ENCODE assay signal across 2 cellular contexts in the genomic region with DNA sequence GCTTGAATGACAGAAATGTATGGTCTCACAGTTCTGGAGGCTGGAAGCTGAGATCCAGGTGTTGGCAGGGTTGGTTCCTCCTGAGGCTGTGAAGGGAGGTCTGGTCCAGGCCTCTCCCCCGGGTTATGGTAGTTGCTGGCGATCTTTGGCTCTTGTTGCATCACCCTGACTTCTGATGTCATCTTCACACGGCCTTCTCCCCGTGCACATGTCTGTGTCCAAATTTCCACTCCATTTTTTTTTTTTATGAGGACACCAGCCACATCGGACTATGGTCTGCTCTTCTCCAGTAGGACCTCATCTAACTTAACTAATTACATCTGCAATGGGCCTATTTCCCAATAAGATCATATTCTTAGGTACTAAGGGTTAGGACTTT.
TF ChIP-seq lines count a peak whose summit lies in the region.

No MANE protein-coding gene starts in this region.

TF ChIP-seq in K562, 482 proteins besides CTCF, POLR2A, EP300 and RAD21 (continued from another document and continues in another):
- TF ChIP-seq POLR2AphosphoS5 (IDR thresholded peaks at IDR 0.05; ENCODE audit: control insufficient read depth, insufficient read depth, low read depth, low read length) (no peak), ZNF695 (CRISPR knock-in tag; IDR thresholded peaks at IDR 0.05) (no peak), SREBF2 (CRISPR knock-in tag; IDR thresholded peaks at IDR 0.05) (no peak), GABPB2 (CRISPR knock-in tag; conservative IDR thresholded peaks at IDR 0.05) (no peak), SP2 (IDR thresholded peaks at IDR 0.05; ENCODE audit: extremely low read depth, low read depth, low read length, poor library complexity, severe bottlenecking) (no peak), ZNF197 (CRISPR knock-in tag; IDR thresholded peaks at IDR 0.05; ENCODE audit: low read depth) (no peak), ZNF3 (CRISPR knock-in tag; IDR thresholded peaks at IDR 0.05) (no peak), L3MBTL2 (IDR thresholded peaks at IDR 0.05) (peak; percentile 95), HLTF (IDR thresholded peaks at IDR 0.05) (no peak), RBM22 (IDR thresholded peaks at IDR 0.05; ENCODE audit: low read depth, low read length, poor library complexity, severe bottlenecking) (no peak), ZNF174 (CRISPR knock-in tag; IDR thresholded peaks at IDR 0.05) (no peak), SMAD4 (CRISPR knock-in tag; conservative IDR thresholded peaks at IDR 0.05) (0 out of 2 replicates have a peak, but pooled peaks have one; percentile 28), PTBP1 (IDR thresholded peaks at IDR 0.05; ENCODE audit: low read depth, low read length) (no peak), DIDO1 (tag; IDR thresholded peaks at IDR 0.05; ENCODE audit: low read depth) (no peak), ATF7 (IDR thresholded peaks at IDR 0.05) (peak; percentile 57; the same call in 1 of the 2 replicates), TRIM24 (IDR thresholded peaks at IDR 0.05) (peak in 1 of 2 experiments; percentile 31; a peak in 2 of 4 replicates), MXI1 (IDR thresholded peaks at IDR 0.05; ENCODE audit: low read depth, low read length) (no peak), CEBPB (tag; IDR thresholded peaks at IDR 0.05) (peak; percentile 53), CXXC5 (CRISPR knock-in tag; IDR thresholded peaks at IDR 0.05) (peak; percentile 26; the same call in 1 of the 2 replicates), MEF2A (IDR thresholded peaks at IDR 0.05; ENCODE audit: control insufficient read depth, low read depth, low read length) (no peak), ZNF696 (CRISPR knock-in tag; conservative IDR thresholded peaks at IDR 0.05) (no peak), ZNF184 (CRISPR knock-in tag; IDR thresholded peaks at IDR 0.05) (no peak), JUND (IDR thresholded peaks at IDR 0.05; ENCODE audit: borderline replicate concordance, low read depth, low read length) (peak; percentile 49), JUND (tag; IDR thresholded peaks at IDR 0.05; ENCODE audit: borderline replicate concordance, low read depth, low read length) (no peak)
- TF ChIP-seq, protein P1, sequence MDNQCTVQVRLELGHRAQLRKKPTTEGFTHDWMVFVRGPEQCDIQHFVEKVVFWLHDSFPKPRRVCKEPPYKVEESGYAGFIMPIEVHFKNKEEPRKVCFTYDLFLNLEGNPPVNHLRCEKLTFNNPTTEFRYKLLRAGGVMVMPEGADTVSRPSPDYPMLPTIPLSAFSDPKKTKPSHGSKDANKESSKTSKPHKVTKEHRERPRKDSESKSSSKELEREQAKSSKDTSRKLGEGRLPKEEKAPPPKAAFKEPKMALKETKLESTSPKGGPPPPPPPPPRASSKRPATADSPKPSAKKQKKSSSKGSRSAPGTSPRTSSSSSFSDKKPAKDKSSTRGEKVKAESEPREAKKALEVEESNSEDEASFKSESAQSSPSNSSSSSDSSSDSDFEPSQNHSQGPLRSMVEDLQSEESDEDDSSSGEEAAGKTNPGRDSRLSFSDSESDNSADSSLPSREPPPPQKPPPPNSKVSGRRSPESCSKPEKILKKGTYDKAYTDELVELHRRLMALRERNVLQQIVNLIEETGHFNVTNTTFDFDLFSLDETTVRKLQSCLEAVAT (IDR thresholded peaks at IDR 0.05): no peak
- TF ChIP-seq, protein P2, sequence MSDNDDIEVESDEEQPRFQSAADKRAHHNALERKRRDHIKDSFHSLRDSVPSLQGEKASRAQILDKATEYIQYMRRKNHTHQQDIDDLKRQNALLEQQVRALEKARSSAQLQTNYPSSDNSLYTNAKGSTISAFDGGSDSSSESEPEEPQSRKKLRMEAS (CRISPR knock-in tag; IDR thresholded peaks at IDR 0.05): no peak
- TF ChIP-seq, protein P3, sequence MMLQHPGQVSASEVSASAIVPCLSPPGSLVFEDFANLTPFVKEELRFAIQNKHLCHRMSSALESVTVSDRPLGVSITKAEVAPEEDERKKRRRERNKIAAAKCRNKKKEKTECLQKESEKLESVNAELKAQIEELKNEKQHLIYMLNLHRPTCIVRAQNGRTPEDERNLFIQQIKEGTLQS (IDR thresholded peaks at IDR 0.05): peak; percentile 89
- TF ChIP-seq, protein P3 (CRISPR knock-in tag; conservative IDR thresholded peaks at IDR 0.05): no peak
- TF ChIP-seq, protein P4, sequence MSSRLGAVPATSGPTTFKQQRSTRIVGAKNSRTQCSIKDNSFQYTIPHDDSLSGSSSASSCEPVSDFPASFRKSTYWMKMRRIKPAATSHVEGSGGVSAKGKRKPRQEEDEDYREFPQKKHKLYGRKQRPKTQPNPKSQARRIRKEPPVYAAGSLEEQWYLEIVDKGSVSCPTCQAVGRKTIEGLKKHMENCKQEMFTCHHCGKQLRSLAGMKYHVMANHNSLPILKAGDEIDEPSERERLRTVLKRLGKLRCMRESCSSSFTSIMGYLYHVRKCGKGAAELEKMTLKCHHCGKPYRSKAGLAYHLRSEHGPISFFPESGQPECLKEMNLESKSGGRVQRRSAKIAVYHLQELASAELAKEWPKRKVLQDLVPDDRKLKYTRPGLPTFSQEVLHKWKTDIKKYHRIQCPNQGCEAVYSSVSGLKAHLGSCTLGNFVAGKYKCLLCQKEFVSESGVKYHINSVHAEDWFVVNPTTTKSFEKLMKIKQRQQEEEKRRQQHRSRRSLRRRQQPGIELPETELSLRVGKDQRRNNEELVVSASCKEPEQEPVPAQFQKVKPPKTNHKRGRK (tag; IDR thresholded peaks at IDR 0.05): no peak
- TF ChIP-seq, protein P5, sequence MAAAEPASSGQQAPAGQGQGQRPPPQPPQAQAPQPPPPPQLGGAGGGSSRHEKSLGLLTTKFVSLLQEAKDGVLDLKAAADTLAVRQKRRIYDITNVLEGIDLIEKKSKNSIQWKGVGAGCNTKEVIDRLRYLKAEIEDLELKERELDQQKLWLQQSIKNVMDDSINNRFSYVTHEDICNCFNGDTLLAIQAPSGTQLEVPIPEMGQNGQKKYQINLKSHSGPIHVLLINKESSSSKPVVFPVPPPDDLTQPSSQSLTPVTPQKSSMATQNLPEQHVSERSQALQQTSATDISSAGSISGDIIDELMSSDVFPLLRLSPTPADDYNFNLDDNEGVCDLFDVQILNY (CRISPR knock-in tag; IDR thresholded peaks at IDR 0.05): no peak
- TF ChIP-seq, protein P6, sequence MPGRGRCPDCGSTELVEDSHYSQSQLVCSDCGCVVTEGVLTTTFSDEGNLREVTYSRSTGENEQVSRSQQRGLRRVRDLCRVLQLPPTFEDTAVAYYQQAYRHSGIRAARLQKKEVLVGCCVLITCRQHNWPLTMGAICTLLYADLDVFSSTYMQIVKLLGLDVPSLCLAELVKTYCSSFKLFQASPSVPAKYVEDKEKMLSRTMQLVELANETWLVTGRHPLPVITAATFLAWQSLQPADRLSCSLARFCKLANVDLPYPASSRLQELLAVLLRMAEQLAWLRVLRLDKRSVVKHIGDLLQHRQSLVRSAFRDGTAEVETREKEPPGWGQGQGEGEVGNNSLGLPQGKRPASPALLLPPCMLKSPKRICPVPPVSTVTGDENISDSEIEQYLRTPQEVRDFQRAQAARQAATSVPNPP (IDR thresholded peaks at IDR 0.05; ENCODE audit: borderline replicate concordance, insufficient read depth, insufficient read length): no peak

TF ChIP-seq in liver, 16 proteins besides CTCF, POLR2A, EP300 and RAD21 (continued from another document):
- TF ChIP-seq, protein P7, sequence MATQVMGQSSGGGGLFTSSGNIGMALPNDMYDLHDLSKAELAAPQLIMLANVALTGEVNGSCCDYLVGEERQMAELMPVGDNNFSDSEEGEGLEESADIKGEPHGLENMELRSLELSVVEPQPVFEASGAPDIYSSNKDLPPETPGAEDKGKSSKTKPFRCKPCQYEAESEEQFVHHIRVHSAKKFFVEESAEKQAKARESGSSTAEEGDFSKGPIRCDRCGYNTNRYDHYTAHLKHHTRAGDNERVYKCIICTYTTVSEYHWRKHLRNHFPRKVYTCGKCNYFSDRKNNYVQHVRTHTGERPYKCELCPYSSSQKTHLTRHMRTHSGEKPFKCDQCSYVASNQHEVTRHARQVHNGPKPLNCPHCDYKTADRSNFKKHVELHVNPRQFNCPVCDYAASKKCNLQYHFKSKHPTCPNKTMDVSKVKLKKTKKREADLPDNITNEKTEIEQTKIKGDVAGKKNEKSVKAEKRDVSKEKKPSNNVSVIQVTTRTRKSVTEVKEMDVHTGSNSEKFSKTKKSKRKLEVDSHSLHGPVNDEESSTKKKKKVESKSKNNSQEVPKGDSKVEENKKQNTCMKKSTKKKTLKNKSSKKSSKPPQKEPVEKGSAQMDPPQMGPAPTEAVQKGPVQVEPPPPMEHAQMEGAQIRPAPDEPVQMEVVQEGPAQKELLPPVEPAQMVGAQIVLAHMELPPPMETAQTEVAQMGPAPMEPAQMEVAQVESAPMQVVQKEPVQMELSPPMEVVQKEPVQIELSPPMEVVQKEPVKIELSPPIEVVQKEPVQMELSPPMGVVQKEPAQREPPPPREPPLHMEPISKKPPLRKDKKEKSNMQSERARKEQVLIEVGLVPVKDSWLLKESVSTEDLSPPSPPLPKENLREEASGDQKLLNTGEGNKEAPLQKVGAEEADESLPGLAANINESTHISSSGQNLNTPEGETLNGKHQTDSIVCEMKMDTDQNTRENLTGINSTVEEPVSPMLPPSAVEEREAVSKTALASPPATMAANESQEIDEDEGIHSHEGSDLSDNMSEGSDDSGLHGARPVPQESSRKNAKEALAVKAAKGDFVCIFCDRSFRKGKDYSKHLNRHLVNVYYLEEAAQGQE (IDR thresholded peaks at IDR 0.05): no peak
- TF ChIP-seq HNF4A (conservative IDR thresholded peaks at IDR 0.05) (no peak), YY1 (IDR thresholded peaks at IDR 0.05) (no peak), FOXA2 (IDR thresholded peaks at IDR 0.05) (no peak), HNF4G (IDR thresholded peaks at IDR 0.05) (no peak), JUND (IDR thresholded peaks at IDR 0.05) (no peak)
- TF ChIP-seq, protein P3 (IDR thresholded peaks at IDR 0.05): no peak
- TF ChIP-seq, protein P8, sequence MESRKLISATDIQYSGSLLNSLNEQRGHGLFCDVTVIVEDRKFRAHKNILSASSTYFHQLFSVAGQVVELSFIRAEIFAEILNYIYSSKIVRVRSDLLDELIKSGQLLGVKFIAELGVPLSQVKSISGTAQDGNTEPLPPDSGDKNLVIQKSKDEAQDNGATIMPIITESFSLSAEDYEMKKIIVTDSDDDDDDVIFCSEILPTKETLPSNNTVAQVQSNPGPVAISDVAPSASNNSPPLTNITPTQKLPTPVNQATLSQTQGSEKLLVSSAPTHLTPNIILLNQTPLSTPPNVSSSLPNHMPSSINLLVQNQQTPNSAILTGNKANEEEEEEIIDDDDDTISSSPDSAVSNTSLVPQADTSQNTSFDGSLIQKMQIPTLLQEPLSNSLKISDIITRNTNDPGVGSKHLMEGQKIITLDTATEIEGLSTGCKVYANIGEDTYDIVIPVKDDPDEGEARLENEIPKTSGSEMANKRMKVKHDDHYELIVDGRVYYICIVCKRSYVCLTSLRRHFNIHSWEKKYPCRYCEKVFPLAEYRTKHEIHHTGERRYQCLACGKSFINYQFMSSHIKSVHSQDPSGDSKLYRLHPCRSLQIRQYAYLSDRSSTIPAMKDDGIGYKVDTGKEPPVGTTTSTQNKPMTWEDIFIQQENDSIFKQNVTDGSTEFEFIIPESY (IDR thresholded peaks at IDR 0.05): no peak
